ENCODE assay signal across 1 cellular context in genomic region chr1:234588402-234588801, GRCh38.
TF ChIP-seq lines count a peak whose summit lies in the region.

No MANE protein-coding gene starts in this region.

TF ChIP-seq in GM23338, 12 proteins besides CTCF, POLR2A, EP300 and RAD21 (continued from another document):
- no peak for TF ChIP-seq ZNF462 (CRISPR knock-in tag; IDR thresholded peaks at IDR 0.05)
